ENCODE assay signal across 9 cellular contexts in genomic region chr16:57736419-57737281, GRCh38. TPM values are rescaled to one million over a fixed set of nuclear protein-coding genes. Genes with fewer than 3 reads are reported as not detected.
DNase-seq lines count a peak whose midpoint lies in the region; ATAC-seq and TF ChIP-seq lines count a peak whose summit lies in the region.
"Had no signal": no experiment of that assay in that cellular context is flagged by ENCODE, and none has a peak within 500 bp of the region (broad histone marks: within the 10 kb centered on the region; RNA-seq: fewer than 3 reads in every experiment).

No MANE protein-coding gene starts in this region.

- POLR2A ChIA-PET in activated naive CD8-positive, alpha-beta T cell treated with anti-CD3 and anti-CD28 coated beads, Interleukin-2, amount 10 ng/mL, durations not matched to agents 7 days and 5 days (lab: Charles Lee) = interaction anchor here (1.1 to 2.8 kb wide), 7 partner anchors 20 to 274 kb away, joined by 3 to 19 read pairs (median 7); partner anchors contain the start of gene POLR2C

- no peak for TF ChIP-seq CTCF in CD14-positive monocyte (IDR thresholded peaks at IDR 0.05)

- DNase-seq in CD14-positive monocyte (ENCODE audit: low spot score) = no peak
- DNase-seq in HPDE6-E6E7 (ENCODE audit: extremely low spot score) = peak; percentile 73
- DNase-seq in RPMI7951 (ENCODE audit: low read depth) = peak; percentile 67
- peak; percentile 61 for DNase-seq in activated naive CD8-positive, alpha-beta T cell treated with anti-CD3 and anti-CD28 coated beads, Interleukin-2, amount 10 ng/mL, durations not matched to agents 7 days and 5 days
- peak; percentile 56 for DNase-seq in left cardiac atrium
- DNase-seq in pons (ENCODE audit: low spot score) = peak; percentile 49
- DNase-seq in GM19240 (ENCODE audit: insufficient read length, low spot score) = no peak

- H3K27me3 Mint-ChIP-seq in CD14-positive monocyte (ENCODE audit: low read depth in 3 of 3) = peaks cover 0 to 3% (median 2%) of the 10 kb centered on the region in 3 donors
- H3K27me3 Mint-ChIP-seq in activated naive CD8-positive, alpha-beta T cell treated with anti-CD3 and anti-CD28 coated beads, Interleukin-2, amount 10 ng/mL, durations not matched to agents 7 days and 5 days = no peaks in the 10 kb centered on the region

- intact Hi-C loops in CD14-positive monocyte (cut with micrococcal nuclease) (loop anchor here (5.0 to 10.0 kb wide), 5 partner anchors 89 to 432 kb away; partner anchors contain the start of genes CFAP20 (in 1 of the 2), POLR2C (in 1 of the 2), USB1 (in 1 of the 2) and ZNF319 (in 1 of the 2)), left cardiac atrium (cut with DNase I) (no loop called here)

- H3K4me3 Mint-ChIP-seq in CD14-positive monocyte = peak overlapping the region; percentile 96 to 98
- peak overlapping the region; percentile 99 for H3K4me3 Mint-ChIP-seq in activated naive CD8-positive, alpha-beta T cell treated with anti-CD3 and anti-CD28 coated beads, Interleukin-2, amount 10 ng/mL, durations not matched to agents 7 days and 5 days

- ATAC-seq in activated naive CD8-positive, alpha-beta T cell treated with anti-CD3 and anti-CD28 coated beads, Interleukin-2, amount 10 ng/mL, durations not matched to agents 7 days and 5 days (ENCODE audit: low read depth) = no peak
- ATAC-seq in left cardiac atrium (peak in 1 of 2 donors; percentile 23), HG02571 (IDR thresholded peaks at IDR 0.05; ENCODE audit: unreplicated experiment) (no peak)

- H3K9me3 Mint-ChIP-seq in CD14-positive monocyte = peaks cover 0 to 8% (median 0%) of the 10 kb centered on the region in 7 donors
- H3K9me3 Mint-ChIP-seq in activated naive CD8-positive, alpha-beta T cell treated with anti-CD3 and anti-CD28 coated beads, Interleukin-2, amount 10 ng/mL, durations not matched to agents 7 days and 5 days = peaks cover 8% of the 10 kb centered on the region

- H3K36me3 Mint-ChIP-seq in CD14-positive monocyte = peaks cover 10 to 17% of the 10 kb centered on the region in 2 donors
- H3K36me3 Mint-ChIP-seq in activated naive CD8-positive, alpha-beta T cell treated with anti-CD3 and anti-CD28 coated beads, Interleukin-2, amount 10 ng/mL, durations not matched to agents 7 days and 5 days = peaks cover 13% of the 10 kb centered on the region

- peaks cover 18% of the 10 kb centered on the region for H3K4me1 Mint-ChIP-seq in CD14-positive monocyte
- peaks cover 19% of the 10 kb centered on the region for H3K4me1 Mint-ChIP-seq in activated naive CD8-positive, alpha-beta T cell treated with anti-CD3 and anti-CD28 coated beads, Interleukin-2, amount 10 ng/mL, durations not matched to agents 7 days and 5 days

- H3K27ac Mint-ChIP-seq in CD14-positive monocyte = peak overlapping the region; percentile 72 to 97 (median 90)
- peak overlapping the region; percentile 96 for H3K27ac Mint-ChIP-seq in activated naive CD8-positive, alpha-beta T cell treated with anti-CD3 and anti-CD28 coated beads, Interleukin-2, amount 10 ng/mL, durations not matched to agents 7 days and 5 days

RNA-seq across cellular contexts. Expression of gene KATNB1, which starts 1.1 kb away (rescaled TPM):
- 10 to 100 TPM; 16.9 to 17.7 TPM for polyA plus RNA-seq in CD14-positive monocyte
- 17.7 and 19.8 TPM in 2 replicates for total RNA-seq in RPMI7951 (2014; rRNA removed; shearing (Covaris generic))
- 10 to 100 TPM; 31.1 to 31.4 TPM for total RNA-seq in activated naive CD8-positive, alpha-beta T cell treated with anti-CD3 and anti-CD28 coated beads, Interleukin-2, amount 10 ng/mL, durations not matched to agents 7 days and 5 days
- 10 to 100 TPM; 11.2 to 11.7 TPM for total RNA-seq in left cardiac atrium

RNA-seq across cellular contexts. Expression of gene DRC7, which starts 42.0 kb away (rescaled TPM):
- under 1 TPM in 1 of 2 donors, not detected in 1; 0.11 TPM for polyA plus RNA-seq in CD14-positive monocyte
- not detected in 2 replicates for total RNA-seq in RPMI7951 (2014; rRNA removed; shearing (Covaris generic))
- total RNA-seq in activated naive CD8-positive, alpha-beta T cell treated with anti-CD3 and anti-CD28 coated beads, Interleukin-2, amount 10 ng/mL, durations not matched to agents 7 days and 5 days = under 1 TPM in 1 of 2 experiments, not detected in 1; 0.17 TPM
- total RNA-seq in left cardiac atrium = not detected
- total RNA-seq: T-helper 1 cell treated with Interleukin-12 subunit alpha and Interleukin-12 subunit beta and Interleukin-4 antibody, amounts not matched to agents 30 ng/mL and 1 ng/mL, for 36 hours had no signal

Comparison
In these comparisons a context has a peak if more than half of its experiments do, and no peak if none do; other contexts are left out.
1. DNase-seq: peak in HPDE6-E6E7 (single experiment), RPMI7951 (single experiment), activated naive CD8-positive, alpha-beta T cell treated with anti-CD3 and anti-CD28 coated beads, Interleukin-2, amount 10 ng/mL, durations not matched to agents 7 days and 5 days (single experiment), left cardiac atrium (single experiment) and pons (single experiment); none in CD14-positive monocyte (single experiment) and GM19240 (single experiment).
2. intact Hi-C loops: an anchor here in CD14-positive monocyte (5.0 to 10.0 kb wide); none called in left cardiac atrium.